20 cellular contexts compared by ENCODE assay signal in the genomic region with DNA sequence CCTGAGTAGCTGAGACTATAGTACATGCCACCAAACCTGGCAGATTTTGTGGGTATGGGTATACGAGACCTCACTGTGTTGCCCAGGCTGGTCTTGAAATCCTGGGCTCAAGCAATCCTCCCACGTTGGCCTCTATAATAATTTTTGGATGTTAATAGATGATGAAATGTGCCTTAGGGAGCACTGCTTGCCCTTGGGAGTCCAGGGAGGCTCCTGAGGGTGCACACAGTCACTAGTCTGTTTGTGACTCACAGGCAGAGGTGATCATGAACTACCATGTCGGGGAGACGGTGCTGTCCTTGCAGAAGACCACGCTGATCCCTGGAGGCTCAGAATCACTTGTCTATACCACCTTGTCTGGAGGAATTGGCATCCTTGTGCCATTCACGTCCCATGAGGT. TPM values are rescaled to one million over a fixed set of nuclear protein-coding genes. Genes with fewer than 3 reads are reported as not detected.
DNase-seq lines count a peak whose midpoint lies in the region; ATAC-seq and TF ChIP-seq lines count a peak whose summit lies in the region.
"Had no signal": no experiment of that assay in that cellular context is flagged by ENCODE, and none has a peak within 500 bp of the region (broad histone marks: within the 10 kb centered on the region; RNA-seq: fewer than 3 reads in every experiment).

No MANE protein-coding gene starts in this region.

- peaks cover 35% of the 10 kb centered on the region for H3K79me2 ChIP-seq in PC-9 (ENCODE audit: low read depth)

- no peak overlapping the region for H3K4me3 ChIP-seq in PC-9

- H3K9me3 Mint-ChIP-seq in endothelial cell (ENCODE audit: unreplicated experiment), result no peaks in the 10 kb centered on the region
- H3K9me3 Mint-ChIP-seq in nephron progenitor cell, result no peaks in the 10 kb centered on the region
- H3K9me3 Mint-ChIP-seq: CD4-positive, alpha-beta memory T cell had no signal

- intact Hi-C loops in PC-9 (cut with micrococcal nuclease; ENCODE audit: unreplicated experiment), result loop anchor here (1.0 to 10.0 kb wide), 2 partner anchors 8 to 205 kb away; no protein-coding TSS in a partner anchor

- H3K27ac Mint-ChIP-seq in endothelial cell (ENCODE audit: unreplicated experiment) (no peak overlapping the region), nephron progenitor cell (peak overlapping the region; percentile 36)

- H3K4me1 Mint-ChIP-seq in endothelial cell (ENCODE audit: unreplicated experiment) (peaks cover 22% of the 10 kb centered on the region), nephron progenitor cell (no peaks in the 10 kb centered on the region)

- TF ChIP-seq CTCF in PC-9 (conservative IDR thresholded peaks at IDR 0.05) (no peak), endothelial cell (IDR thresholded peaks at IDR 0.05; ENCODE audit: unreplicated experiment) (no peak), nephron progenitor cell (IDR thresholded peaks at IDR 0.05) (no peak)

- POLR2A ChIA-PET in PC-9 (lab: Charles Lee; ENCODE audit: unreplicated experiment), result no interaction called here

- H2AFZ ChIP-seq in PC-9, result no peak overlapping the region

- DNase-seq in PC-9, result no peak
- no peak for DNase-seq in endothelial cell (ENCODE audit: low spot score)
- DNase-seq in nephron progenitor cell, result no peak
- DNase-seq in stimulated activated CD8-positive, alpha-beta memory T cell treated with anti-CD3 and anti-CD28 coated beads, Interleukin-4, amount 100 ng/mL, for 48 hours, result peak; percentile 21
- DNase-seq in NCI-H1930 (lab: John Stamatoyannopoulos, UW), result no peak
- no peak for DNase-seq in caudate nucleus (lab: John Stamatoyannopoulos, UW)
- DNase-seq: C1 segment of cervical spinal cord; CD4-positive, alpha-beta memory T cell; COR-L47; DMS53; Karpas-422; NCI-H1092; NCI-H1417 treated with DMSO at 0.1 percent for 48 hours; NCI-H187; NCI-H2171 treated with DMSO at 0.1 percent for 48 hours; NCI-H345; NCI-H524; NCI-H748 treated with DMSO at 0.1 percent for 48 hours had no signal

- H3K4me3 Mint-ChIP-seq in endothelial cell (ENCODE audit: unreplicated experiment) (peak overlapping the region; percentile 47), nephron progenitor cell (no peak overlapping the region)
- H3K4me3 Mint-ChIP-seq: CD4-positive, alpha-beta memory T cell had no signal

- H4K20me1 ChIP-seq in PC-9 (ENCODE audit: insufficient read depth), result peaks cover 27% of the 10 kb centered on the region

- H3K27ac ChIP-seq in PC-9 (peak overlapping the region; percentile 76), caudate nucleus (ENCODE audit: low read depth, low read length) (no peak overlapping the region)
- H3K27ac ChIP-seq: HL-60 had no signal

- H3K36me3 ChIP-seq in PC-9 (ENCODE audit: low read depth), result peaks cover 72% of the 10 kb centered on the region

- peak overlapping the region; percentile 53; the same call in 1 of the 2 replicates for H3K4me2 ChIP-seq in PC-9

- H3F3A ChIP-seq in PC-9 (ENCODE audit: insufficient read depth, low read depth), result peaks cover 99% of the 10 kb centered on the region

- no peaks in the 10 kb centered on the region for H3K9me3 ChIP-seq in PC-9 (ENCODE audit: insufficient read depth, low read depth)

- no TSS peak for BruUV-seq in PC-9 (replicated peaks; lab: Mats Ljungman, UMichigan)

- peaks cover 77% of the 10 kb centered on the region for H3K4me1 ChIP-seq in PC-9 (replicated peaks; ENCODE audit: insufficient read depth)

- no peak for ATAC-seq in GM21786 (IDR thresholded peaks at IDR 0.05; ENCODE audit: unreplicated experiment)

- CTCF ChIA-PET in PC-9 (lab: Charles Lee), result no interaction called here

- H3K27me3 ChIP-seq in PC-9 (ENCODE audit: insufficient read depth, low read depth), result no peaks in the 10 kb centered on the region

- peaks cover 5% of the 10 kb centered on the region for H3K27me3 Mint-ChIP-seq in endothelial cell (ENCODE audit: unreplicated experiment)
- H3K27me3 Mint-ChIP-seq in nephron progenitor cell (ENCODE audit: low read depth, poor library complexity), result no peaks in the 10 kb centered on the region
- H3K27me3 Mint-ChIP-seq: CD4-positive, alpha-beta memory T cell had no signal

- peaks cover 51% of the 10 kb centered on the region for H3K36me3 Mint-ChIP-seq in endothelial cell (ENCODE audit: low read depth, unreplicated experiment)
- H3K36me3 Mint-ChIP-seq in nephron progenitor cell (ENCODE audit: low read depth), result peaks cover 89% of the 10 kb centered on the region

- no peaks in the 10 kb centered on the region for H3K9me2 ChIP-seq in PC-9 (ENCODE audit: insufficient read depth)

RNA-seq across cellular contexts. Expression of a gene that starts 46.1 kb away (rescaled TPM):
- total RNA-seq in PC-9 (2021), result 326 and 339 TPM in 2 replicates
- total RNA-seq in endothelial cell (ENCODE audit: unreplicated experiment), result 228 TPM

RNA-seq across cellular contexts. Expression of a gene that starts 46.4 kb away (rescaled TPM):
- 54.2 and 61.1 TPM in 2 replicates for total RNA-seq in PC-9 (2021)
- total RNA-seq in endothelial cell (ENCODE audit: unreplicated experiment), result 64.1 TPM
